In the genomic region with DNA sequence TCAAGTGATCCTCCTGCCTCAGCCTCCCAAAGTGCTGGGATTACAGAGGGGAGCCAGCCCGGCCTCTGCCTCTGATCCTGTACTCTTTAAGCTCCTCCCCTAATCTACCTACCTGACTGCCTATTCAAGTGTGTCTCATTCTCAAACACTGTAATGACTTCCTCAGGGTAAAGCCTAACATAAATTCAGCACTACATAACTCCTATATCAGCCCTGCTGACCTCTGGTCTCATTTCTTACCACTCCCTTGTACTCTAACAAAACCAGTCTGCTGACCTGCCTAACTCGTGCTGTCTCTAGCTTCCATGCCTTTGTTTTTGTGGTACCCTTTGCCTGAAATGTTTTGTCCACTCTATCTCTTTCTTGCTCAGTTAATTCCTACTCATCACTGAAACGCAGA, we compare ENCODE assay signal across 19 cellular contexts. TPM values are rescaled to one million over a fixed set of nuclear protein-coding genes. Genes with fewer than 3 reads are reported as not detected.
DNase-seq lines count a peak whose midpoint lies in the region; ATAC-seq and TF ChIP-seq lines count a peak whose summit lies in the region.
"Had no signal": no experiment of that assay in that cellular context is flagged by ENCODE, and none has a peak within 500 bp of the region (broad histone marks: within the 10 kb centered on the region; RNA-seq: fewer than 3 reads in every experiment).

No MANE protein-coding gene starts in this region.

- H3K27me3 ChIP-seq in PC-9 (ENCODE audit: insufficient read depth, low read depth) (no peaks in the 10 kb centered on the region), transverse colon (no peaks in the 10 kb centered on the region)
- H3K27me3 ChIP-seq: BE2C had no signal

- H3F3A ChIP-seq in PC-9 (ENCODE audit: insufficient read depth, low read depth) = peaks cover 24% of the 10 kb centered on the region

- BruUV-seq in PC-9 (replicated peaks; lab: Mats Ljungman, UMichigan) = no TSS peak

- intact Hi-C loops in PC-9 (cut with micrococcal nuclease; ENCODE audit: unreplicated experiment) (no loop called here), mucosa of descending colon (cut with DNase I, micrococcal nuclease) (no loop called here), transverse colon (cut with DNase I; ENCODE audit: low total_unique reads) (no loop called here)

- H2AFZ ChIP-seq in PC-9 = no peak overlapping the region

- 58 to 73% methylated on average over 2 to 3 of the region's 3 CpGs for WGBS in transverse colon (ENCODE audit: low coverage in 1 of 2), 2 donors

- peak overlapping the region; percentile 49 for H3K4me2 ChIP-seq in PC-9

- H3K9me3 ChIP-seq in PC-9 (ENCODE audit: insufficient read depth, low read depth) (no peaks in the 10 kb centered on the region), mucosa of descending colon (no peaks in the 10 kb centered on the region), transverse colon (no peaks in the 10 kb centered on the region)
- H3K9me3 ChIP-seq: BE2C had no signal

- H3K36me3 ChIP-seq in PC-9 (ENCODE audit: low read depth) (no peaks in the 10 kb centered on the region), mucosa of descending colon (ENCODE audit: low read depth) (no peaks in the 10 kb centered on the region), transverse colon (no peaks in the 10 kb centered on the region)
- H3K36me3 ChIP-seq: BE2C had no signal

- H3K79me2 ChIP-seq in PC-9 (ENCODE audit: low read depth) = peaks cover 47% of the 10 kb centered on the region

- peak; percentile 25 for DNase-seq in HT-29 (ENCODE audit: low spot score)
- DNase-seq in PC-9 = peak; percentile 38 to 93
- peak in 2 of 3 donors; percentile 38 to 49 for DNase-seq in mucosa of descending colon
- DNase-seq in transverse colon = no peak
- DNase-seq in ACHN = no peak
- DNase-seq in DMS53 (lab: John Stamatoyannopoulos, UW) = no peak
- DNase-seq: BE2C; C1 segment of cervical spinal cord; CD4-positive, CD25-positive, alpha-beta regulatory T cell; CD8-positive, alpha-beta memory T cell; COR-L47; GF-D8; GOT3; H7; HFFc6; IMR-90 had no signal

- no peaks in the 10 kb centered on the region for H3K9me2 ChIP-seq in PC-9 (ENCODE audit: insufficient read depth)

- H4K20me1 ChIP-seq in PC-9 (ENCODE audit: insufficient read depth) = peaks cover 4% of the 10 kb centered on the region; the same call in 1 of the 2 replicates

- in situ Hi-C loops in transverse colon (cut with MboI; ENCODE audit: low pct_ligation_motif_present in 1 of 4, low pct_unique_long_range_greater_than_20kb in 1 of 4, low sequenced_read_pairs in 3 of 4) (loop anchor here (25.0 kb wide), 2 partner anchors 554 to 979 kb away; no protein-coding TSS in a partner anchor), ACHN (cut with HindIII; ENCODE audit: low pct_ligation_motif_present, low pct_unique_long_range_greater_than_20kb, low sequenced_read_pairs) (no loop called here)

- POLR2A ChIA-PET in PC-9 (lab: Charles Lee; ENCODE audit: unreplicated experiment) = interaction anchor here (0.6 to 0.7 kb wide), 2 partner anchors 27 to 44 kb away, joined by 6 to 22 read pairs; no protein-coding TSS in a partner anchor

- peaks cover 51% of the 10 kb centered on the region for H3K4me1 ChIP-seq in PC-9 (replicated peaks; ENCODE audit: insufficient read depth)
- peaks cover 13% of the 10 kb centered on the region for H3K4me1 ChIP-seq in mucosa of descending colon (ENCODE audit: low read depth)
- H3K4me1 ChIP-seq in transverse colon = peaks cover 6 to 43% (median 18%) of the 10 kb centered on the region in 4 donors

- H3K4me3 ChIP-seq in PC-9 (no peak overlapping the region), mucosa of descending colon (no peak overlapping the region), transverse colon (no peak overlapping the region)
- H3K4me3 ChIP-seq: K562 had no signal

- no peak for TF ChIP-seq POLR2A in transverse colon (IDR thresholded peaks at IDR 0.05)

- peak; percentile 80 for ATAC-seq in mucosa of descending colon
- ATAC-seq in HG03095 (IDR thresholded peaks at IDR 0.05; ENCODE audit: unreplicated experiment) = no peak
- ATAC-seq: HCT116, K562 had no signal

- no peak for TF ChIP-seq EP300 in transverse colon (IDR thresholded peaks at IDR 0.05; ENCODE audit: low read depth)

- H3K27ac ChIP-seq in PC-9 = peak overlapping the region; percentile 36
- H3K27ac ChIP-seq in transverse colon = peak overlapping the region; percentile 20 to 55 (median 50)

- TF ChIP-seq CTCF in PC-9 (conservative IDR thresholded peaks at IDR 0.05) (no peak), mucosa of descending colon (IDR thresholded peaks at IDR 0.05) (no peak), transverse colon (IDR thresholded peaks at IDR 0.05) (no peak)

- CTCF ChIA-PET in PC-9 (lab: Charles Lee) = interaction anchor here (1.0 to 1.2 kb wide), 2 partner anchors 9 kb away, joined by 3 to 4 read pairs; no protein-coding TSS in a partner anchor

RNA-seq across cellular contexts. Expression of a gene that starts 23.2 kb away (rescaled TPM):
- total RNA-seq in HT-29 (2014; rRNA removed; shearing (Covaris generic)) = not detected in 2 replicates
- 4.9 and 5.3 TPM in 2 replicates for total RNA-seq in PC-9 (2021)
- 10 to 100 TPM in 1 of 3 donors, 1 to 10 TPM in 2; 1.1 to 11.6 (median 1.7) TPM for total RNA-seq in mucosa of descending colon
- 1 to 10 TPM in 2 of 4 donors, under 1 TPM in 2; 0.20 to 7.5 (median 2.5) TPM for total RNA-seq in transverse colon
- total RNA-seq: CD4-positive, CD25-positive, alpha-beta regulatory T cell; CD8-positive, alpha-beta memory T cell; K562 had no signal

Comparison
In these comparisons a context has a peak if more than half of its experiments do, and no peak if none do; other contexts are left out.
1. DNase-seq: peak in HT-29 (single experiment), PC-9 (2 of 2) and mucosa of descending colon (2 of 3); none in transverse colon (single experiment), ACHN (single experiment) and DMS53 (single experiment).